32 cellular contexts compared by ENCODE assay signal in genomic region chr11:106456651-106457050, GRCh38.
A peak's percentile ranks its signal among the peaks of the same experiment; 100 is the strongest.
DNase-seq lines count a peak whose midpoint lies in the region; ATAC-seq, FAIRE-seq and TF ChIP-seq lines count a peak whose summit lies in the region.
"Had no signal": no experiment of that assay in that cellular context is flagged by ENCODE, and none has a peak within 500 bp of the region (broad histone marks: within the 10 kb centered on the region; RNA-seq: fewer than 3 reads in every experiment).

No MANE protein-coding gene starts in this region.

- H2BK15ac ChIP-seq in IMR-90 (ENCODE audit: low read depth, low read length): no peak overlapping the region

- no peak overlapping the region for H3K27ac Mint-ChIP-seq in astrocyte (ENCODE audit: unreplicated experiment)
- H3K27ac Mint-ChIP-seq: activated naive CD4-positive, alpha-beta T cell treated with anti-CD3 and anti-CD28 coated beads for 36 hours; activated T-helper 1 cell treated with anti-CD3 and anti-CD28 coated beads, Interleukin-12 subunit alpha, Interleukin-12 subunit beta, Interleukin-2, Interleukin-4 antibody, amounts not matched to agents 30 ng/mL and 10 ng/mL and 1 ng/mL, durations not matched to agents 14 hours and 24 hours and 36 hours; immature natural killer cell had no signal

- no peaks in the 10 kb centered on the region for H3K79me1 ChIP-seq in IMR-90 (ENCODE audit: low read depth in 1 of 2, low read length in 2 of 2)

- H3K79me2 ChIP-seq in ACC112 (ENCODE audit: control insufficient read depth, insufficient read depth, low read length, unreplicated experiment) (no peaks in the 10 kb centered on the region), astrocyte (ENCODE audit: insufficient read depth, low read length) (no peaks in the 10 kb centered on the region), keratinocyte (ENCODE audit: control insufficient read depth, insufficient read depth, low read length) (no peaks in the 10 kb centered on the region)

- no peak overlapping the region for H2AK5ac ChIP-seq in IMR-90 (ENCODE audit: low read depth, low read length)

- no peak overlapping the region for H3K23ac ChIP-seq in IMR-90 (ENCODE audit: low read depth, low read length)

- H3K9ac ChIP-seq in IMR-90 (ENCODE audit: low read depth, low read length) (no peak overlapping the region), astrocyte (ENCODE audit: low read length) (peak overlapping the region; percentile 24), keratinocyte (ENCODE audit: control insufficient read depth, extremely low read depth, insufficient read depth, low read length) (no peak overlapping the region)

- H3K9me3 ChIP-seq in IMR-90 (ENCODE audit: control insufficient read depth, insufficient read depth, low read length): no peaks in the 10 kb centered on the region; the same call in 1 of the 2 replicates
- no peaks in the 10 kb centered on the region for H3K9me3 ChIP-seq in astrocyte (ENCODE audit: insufficient read depth, low read depth, low read length)
- no peaks in the 10 kb centered on the region for H3K9me3 ChIP-seq in keratinocyte (ENCODE audit: control insufficient read depth, low read depth, low read length)
- H3K9me3 ChIP-seq: A549, BE2C, colonic mucosa had no signal

- no peak for ATAC-seq in IMR-90 (ENCODE audit: low read depth)
- ATAC-seq: A549; activated CD4-positive, CD25-positive, alpha-beta regulatory T cell treated with anti-CD3 and anti-CD28 coated beads, Interleukin-2, amount 50 U/mL, for 24 hours; GM12878; HepG2; left lung; stimulated activated naive CD8-positive, alpha-beta T cell treated with anti-CD3 and anti-CD28 coated beads, Interleukin-15, amount 100 ng/mL, for 72 hours had no signal

- no TSS peak for BruUV-seq in IMR-90 (replicated peaks; lab: Mats Ljungman, UMichigan)

- H3K56ac ChIP-seq in IMR-90 (ENCODE audit: extremely low read depth, insufficient read depth, low read length): no peak overlapping the region

- H3K4me2 ChIP-seq in IMR-90 (ENCODE audit: low read depth, low read length) (no peak overlapping the region), astrocyte (ENCODE audit: low read length) (peak overlapping the region; percentile 8), keratinocyte (ENCODE audit: control insufficient read depth, extremely low read depth, insufficient read depth, low read depth, low read length) (no peak overlapping the region)

- POLR2A ChIA-PET in IMR-90 (lab: Charles Lee; ENCODE audit: unreplicated experiment): no interaction called here

- no peak overlapping the region for H3K4me3 ChIP-seq in ACC112 (ENCODE audit: low read depth, low read length)
- no peak overlapping the region for H3K4me3 ChIP-seq in IMR-90 (ENCODE audit: insufficient read depth, low read depth, low read length)
- no peak overlapping the region for H3K4me3 ChIP-seq in astrocyte (ENCODE audit: insufficient read depth, low read depth, low read length)
- H3K4me3 ChIP-seq in keratinocyte (ENCODE audit: control insufficient read depth in 2 of 3, extremely low read depth in 1 of 3, insufficient read depth in 2 of 3, low read depth in 1 of 3, low read length in 3 of 3): no peak overlapping the region
- H3K4me3 ChIP-seq: A549, colonic mucosa, GM12878, left lung, SK-N-MC, tibial nerve had no signal

- peaks cover 8% of the 10 kb centered on the region for H3K9me3 Mint-ChIP-seq in astrocyte (ENCODE audit: unreplicated experiment)

- H4K20me1 ChIP-seq in IMR-90 (ENCODE audit: insufficient read depth, low read length) (no peaks in the 10 kb centered on the region), astrocyte (ENCODE audit: insufficient read depth, low read length) (no peaks in the 10 kb centered on the region), keratinocyte (ENCODE audit: control insufficient read depth, extremely low read depth, insufficient read depth, low read length) (no peaks in the 10 kb centered on the region)

- no peak overlapping the region for H2AK9ac ChIP-seq in IMR-90 (replicated peaks; ENCODE audit: low read depth, low read length, poor library complexity)

- no peak overlapping the region for H4K8ac ChIP-seq in IMR-90 (ENCODE audit: low read depth in 2 of 2, low read length in 2 of 2)

- H3K18ac ChIP-seq in IMR-90 (ENCODE audit: low read depth, low read length): no peak overlapping the region

- no peaks in the 10 kb centered on the region for H3K27me3 ChIP-seq in ACC112 (ENCODE audit: insufficient read depth, low read length)
- H3K27me3 ChIP-seq in IMR-90 (ENCODE audit: control insufficient read depth, insufficient read depth, low read length): no peaks in the 10 kb centered on the region
- no peaks in the 10 kb centered on the region for H3K27me3 ChIP-seq in astrocyte (ENCODE audit: insufficient read depth, low read length)
- H3K27me3 ChIP-seq in keratinocyte (ENCODE audit: control insufficient read depth, extremely low read depth, insufficient read depth, low read length): no peaks in the 10 kb centered on the region
- H3K27me3 ChIP-seq: BE2C, colonic mucosa, left lung, tibial nerve had no signal

- CTCF ChIA-PET in IMR-90 (lab: Yijun Ruan, JAX): interaction anchor here (1.2 kb wide), 1 partner anchor 10 kb away, joined by 4 read pairs; no protein-coding TSS in a partner anchor

- H2AFZ ChIP-seq in ACC112 (ENCODE audit: low read length, unreplicated experiment) (no peak overlapping the region), IMR-90 (replicated peaks; ENCODE audit: low read length, poor library complexity) (no peak overlapping the region), astrocyte (ENCODE audit: low read depth, low read length) (no peak overlapping the region), keratinocyte (ENCODE audit: control insufficient read depth, low read length) (no peak overlapping the region)

- H3K4ac ChIP-seq in IMR-90 (ENCODE audit: low read depth, low read length): no peak overlapping the region

- H3K27ac ChIP-seq in ACC112 (ENCODE audit: low read depth, low read length) (peak overlapping the region; percentile 71), IMR-90 (ENCODE audit: insufficient read depth, low read length) (no peak overlapping the region), astrocyte (ENCODE audit: low read depth, low read length) (peak overlapping the region; percentile 66), keratinocyte (ENCODE audit: control insufficient read depth, insufficient read depth, low read length) (peak overlapping the region; percentile 51)
- H3K27ac ChIP-seq: colonic mucosa, left lung, SK-N-MC, tibial nerve had no signal

- H3K4me1 Mint-ChIP-seq in astrocyte (ENCODE audit: low read depth, unreplicated experiment): peaks cover 24% of the 10 kb centered on the region
- H3K4me1 Mint-ChIP-seq: immature natural killer cell; stimulated activated naive CD8-positive, alpha-beta T cell treated with anti-CD3 and anti-CD28 coated beads, Interleukin-15, amount 100 ng/mL, for 72 hours had no signal

- no peak overlapping the region for H2BK20ac ChIP-seq in IMR-90 (ENCODE audit: low read depth, low read length)

- no peak overlapping the region for H4K5ac ChIP-seq in IMR-90 (ENCODE audit: low read depth, low read length)

- TF ChIP-seq CTCF in IMR-90 (conservative IDR thresholded peaks at IDR 0.05; ENCODE audit: low read depth, low read length) (no peak), astrocyte (IDR thresholded peaks at IDR 0.05; ENCODE audit: insufficient read depth, low read depth, low read length) (no peak), keratinocyte (optimal IDR thresholded peaks at IDR 0.05 in 1 of 3, IDR thresholded peaks at IDR 0.05 in 1 of 3, conservative IDR thresholded peaks at IDR 0.05 in 1 of 3; ENCODE audit: extremely low read depth in 1 of 3, insufficient read depth in 2 of 3, low read length in 3 of 3) (no peak)

- H4K91ac ChIP-seq in IMR-90 (ENCODE audit: insufficient read depth, low read depth, low read length): no peak overlapping the region

- no peak for TF ChIP-seq RAD21 in IMR-90 (IDR thresholded peaks at IDR 0.05; ENCODE audit: low read length)

- dilution Hi-C loops in IMR-90 (cut with HindIII; ENCODE audit: low sequenced_read_pairs, unreplicated experiment) (no loop called here), keratinocyte (cut with MboI; ENCODE audit: extremely low pct_ligation_motif_present, low sequenced_read_pairs) (no loop called here)

- WGBS in IMR-90 (ENCODE audit: extremely low coverage in 2 of 2, insufficient read length in 1 of 2), 2 experiments: no CpG with 5 or more reads among the region's 4 CpGs

- DNase-seq in IMR-90 (peak; percentile 50), astrocyte (ENCODE audit: low read depth) (peak; percentile 52), keratinocyte (ENCODE audit: low read depth, low spot score) (no peak), UCSD-AML1 (lab: John Stamatoyannopoulos, UW; ENCODE audit: unreplicated experiment) (no peak), GDM1 (lab: John Stamatoyannopoulos, UW) (no peak), C1 segment of cervical spinal cord (lab: John Stamatoyannopoulos, UW) (no peak), glomerular visceral epithelial cell (ENCODE audit: extremely low spot score) (no peak)
- DNase-seq: activated CD4-positive, alpha-beta T cell treated with anti-CD3 and anti-CD28 coated beads, Interleukin-2, amount 50 U/mL, for 48 hours; activated CD8-positive, alpha-beta memory T cell treated with anti-CD3 and anti-CD28 coated beads, Interleukin-2, amount 50 U/mL, for 4 hours; activated naive CD4-positive, alpha-beta T cell treated with anti-CD3 and anti-CD28 coated beads for 36 hours; BE2C; colonic mucosa; DND-41; effector memory CD4-positive, alpha-beta T cell; erythroblast; foreskin fibroblast; immature natural killer cell; Kasumi-1; left lung; NCI-H187 treated with DMSO at 0.1 percent for 48 hours; NCI-H526 treated with DMSO at 0.1 percent for 48 hours; RPMI8226; stimulated activated naive CD8-positive, alpha-beta T cell treated with anti-CD3 and anti-CD28 coated beads, Interleukin-15, amount 100 ng/mL, for 72 hours had no signal

- in situ Hi-C loops in IMR-90 (cut with MboI; ENCODE audit: low sequenced_read_pairs): no loop called here

- no peak overlapping the region for H2BK5ac ChIP-seq in IMR-90 (ENCODE audit: low read depth, low read length, poor library complexity, severe bottlenecking)

- no peaks in the 10 kb centered on the region for H3K27me3 Mint-ChIP-seq in astrocyte (ENCODE audit: low read depth, unreplicated experiment)
- H3K27me3 Mint-ChIP-seq: stimulated activated naive CD8-positive, alpha-beta T cell treated with anti-CD3 and anti-CD28 coated beads, Interleukin-15, amount 100 ng/mL, for 72 hours had no signal

- no peak for TF ChIP-seq POLR2A in IMR-90 (IDR thresholded peaks at IDR 0.05; ENCODE audit: low read depth, low read length)

- H3K4me1 ChIP-seq in ACC112 (ENCODE audit: control insufficient read depth, insufficient read depth, low read length, unreplicated experiment) (peaks cover 14% of the 10 kb centered on the region), IMR-90 (ENCODE audit: control insufficient read depth, insufficient read depth, low read length) (no peaks in the 10 kb centered on the region; the same call in 1 of the 2 replicates), astrocyte (ENCODE audit: insufficient read depth, low read length) (peaks cover 18% of the 10 kb centered on the region), keratinocyte (ENCODE audit: control insufficient read depth, extremely low read depth, insufficient read depth, low read length) (peaks cover 17% of the 10 kb centered on the region)
- H3K4me1 ChIP-seq: BE2C, colonic mucosa, left lung had no signal

- H3K9me1 ChIP-seq in IMR-90 (ENCODE audit: insufficient read depth, low read length) (no peaks in the 10 kb centered on the region), keratinocyte (ENCODE audit: control insufficient read depth, extremely low read depth, insufficient read depth, low read length) (no peaks in the 10 kb centered on the region)

- no peaks in the 10 kb centered on the region for H3K36me3 Mint-ChIP-seq in astrocyte (ENCODE audit: low read depth, unreplicated experiment)
- H3K36me3 Mint-ChIP-seq: immature natural killer cell had no signal

- intact Hi-C loops in IMR-90 (cut with micrococcal nuclease): no loop called here

- no peak overlapping the region for H3K14ac ChIP-seq in IMR-90 (replicated peaks; ENCODE audit: low read depth, low read length)

- FAIRE-seq in astrocyte (lab: Jason Lieb, UNC): no peak
- peak; percentile 58 for FAIRE-seq in keratinocyte (lab: Jason Lieb, UNC)
- FAIRE-seq: A549, GM12878, HepG2, small intestine had no signal

- no peak overlapping the region for H3K4me3 Mint-ChIP-seq in astrocyte (ENCODE audit: unreplicated experiment)
- H3K4me3 Mint-ChIP-seq: activated naive CD4-positive, alpha-beta T cell treated with anti-CD3 and anti-CD28 coated beads for 36 hours; activated T-helper 1 cell treated with anti-CD3 and anti-CD28 coated beads, Interleukin-12 subunit alpha, Interleukin-12 subunit beta, Interleukin-2, Interleukin-4 antibody, amounts not matched to agents 30 ng/mL and 10 ng/mL and 1 ng/mL, durations not matched to agents 14 hours and 24 hours and 36 hours; immature natural killer cell; stimulated activated naive CD8-positive, alpha-beta T cell treated with anti-CD3 and anti-CD28 coated beads, Interleukin-15, amount 100 ng/mL, for 72 hours had no signal

- H3K36me3 ChIP-seq in ACC112 (ENCODE audit: insufficient read depth, low read length) (0 out of 2 replicates have a peak, but pooled peaks cover 5% of the 10 kb centered on the region), IMR-90 (ENCODE audit: control insufficient read depth, insufficient read depth, low read length) (no peaks in the 10 kb centered on the region), astrocyte (ENCODE audit: insufficient read depth, low read length) (no peaks in the 10 kb centered on the region), keratinocyte (ENCODE audit: control insufficient read depth in 2 of 2, extremely low read depth in 1 of 2, insufficient read depth in 2 of 2, low read length in 2 of 2) (no peaks in the 10 kb centered on the region)
- H3K36me3 ChIP-seq: BE2C, colonic mucosa, left lung, tibial nerve had no signal

- no peak overlapping the region for H2BK120ac ChIP-seq in IMR-90 (ENCODE audit: low read depth, low read length)

Comparison
In these comparisons a context has a peak if more than half of its experiments do, and no peak if none do; other contexts are left out.
1. DNase-seq: peak in IMR-90 (single experiment) and astrocyte (single experiment); none in keratinocyte (single experiment), UCSD-AML1 (single experiment), GDM1 (single experiment), C1 segment of cervical spinal cord (0 of 14) and glomerular visceral epithelial cell (single experiment).